Comparison of ENCODE assay signal across 8 cellular contexts in the genomic region with DNA sequence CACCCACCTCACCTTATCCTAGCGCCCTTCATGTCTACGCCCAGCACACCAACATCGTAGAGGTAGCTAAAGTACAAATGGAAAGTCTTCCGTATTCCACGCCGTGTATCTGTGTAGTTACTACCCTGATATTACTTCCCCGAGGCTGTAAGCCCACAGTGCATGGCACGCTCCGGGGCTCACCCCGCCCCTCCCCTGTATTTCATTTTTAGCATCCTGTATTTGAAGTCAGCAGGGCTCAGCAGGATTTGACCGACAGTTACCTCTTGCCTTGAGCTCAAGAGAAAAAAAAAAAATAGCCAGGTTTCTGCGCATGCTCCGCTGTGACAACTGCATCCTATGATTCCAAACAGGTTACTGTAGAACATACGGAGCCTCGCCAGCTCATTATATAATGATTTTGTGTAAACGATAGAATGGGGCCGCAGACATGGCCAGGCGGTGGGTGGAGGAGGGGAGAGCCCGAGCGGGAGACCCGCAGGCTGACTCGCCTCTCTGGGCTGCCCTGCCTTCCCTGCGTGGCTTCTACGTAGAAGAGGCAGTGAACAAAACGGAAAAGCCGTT. TPM values are rescaled to one million over a fixed set of nuclear protein-coding genes. Genes with fewer than 3 reads are reported as not detected.
DNase-seq lines count a peak whose midpoint lies in the region; ATAC-seq lines count a peak whose summit lies in the region.

No MANE protein-coding gene starts in this region.

- peaks cover 13% of the 10 kb centered on the region for H3K9me3 Mint-ChIP-seq in activated CD4-positive, alpha-beta T cell treated with anti-CD3 and anti-CD28 coated beads, Interleukin-2, amount 10 ng/mL, durations not matched to agents 7 days and 5 days

- peaks cover 0 to 4% (median 0%) of the 10 kb centered on the region in 11 experiments; a peak in 3 of 22 replicates for H3K27me3 ChIP-seq in BLaER1 treated with 17β-estradiol and CSF1 and Interleukin-3, amounts not matched to agents 10 nM and 100 nM

- H4K20me1 ChIP-seq in BLaER1 treated with 17β-estradiol and CSF1 and Interleukin-3, amounts not matched to agents 10 nM and 100 nM: peaks cover 0 to 47% (median 0%) of the 10 kb centered on the region in 11 experiments; a peak in 8 of 22 replicates

- peaks cover 40 to 59% (median 50%) of the 10 kb centered on the region in 10 experiments for H3K4me1 ChIP-seq in BLaER1 treated with 17β-estradiol and CSF1 and Interleukin-3, amounts not matched to agents 10 nM and 100 nM

- H3K4me2 ChIP-seq in BLaER1 treated with 17β-estradiol and CSF1 and Interleukin-3, amounts not matched to agents 10 nM and 100 nM: peak overlapping the region; percentile 78 to 98 (median 91)

- ATAC-seq in GM21381 (IDR thresholded peaks at IDR 0.05; ENCODE audit: unreplicated experiment) (peak; percentile 52), left lobe of liver (peak; percentile 79), HG03457 (IDR thresholded peaks at IDR 0.05; ENCODE audit: unreplicated experiment) (no peak)

- peak overlapping the region; percentile 89 for H3K27ac Mint-ChIP-seq in activated CD4-positive, alpha-beta T cell treated with anti-CD3 and anti-CD28 coated beads, Interleukin-2, amount 10 ng/mL, durations not matched to agents 7 days and 5 days

- peak overlapping the region; percentile 86 to 100 (median 93) for H3K9ac ChIP-seq in BLaER1 treated with 17β-estradiol and CSF1 and Interleukin-3, amounts not matched to agents 10 nM and 100 nM

- H3K4me3 ChIP-seq in BLaER1 treated with 17β-estradiol and CSF1 and Interleukin-3, amounts not matched to agents 10 nM and 100 nM: peak overlapping the region; percentile 80 to 97 (median 88)

- H3K27ac ChIP-seq in BLaER1 treated with 17β-estradiol and CSF1 and Interleukin-3, amounts not matched to agents 10 nM and 100 nM: peak overlapping the region; percentile 88 to 99 (median 91)

- peak overlapping the region; percentile 81 for H3K4me3 Mint-ChIP-seq in activated CD4-positive, alpha-beta T cell treated with anti-CD3 and anti-CD28 coated beads, Interleukin-2, amount 10 ng/mL, durations not matched to agents 7 days and 5 days

- peaks cover 31% of the 10 kb centered on the region for H3K4me1 Mint-ChIP-seq in activated CD4-positive, alpha-beta T cell treated with anti-CD3 and anti-CD28 coated beads, Interleukin-2, amount 10 ng/mL, durations not matched to agents 7 days and 5 days

- POLR2A ChIA-PET in activated CD4-positive, alpha-beta T cell treated with anti-CD3 and anti-CD28 coated beads, Interleukin-2, amount 10 ng/mL, durations not matched to agents 7 days and 5 days (lab: Charles Lee): interaction anchor here (0.6 to 1.5 kb wide), 3 partner anchors 14 to 30 kb away, joined by 3 to 5 read pairs (median 3); no protein-coding TSS in a partner anchor

- no peaks in the 10 kb centered on the region for H3K27me3 Mint-ChIP-seq in activated CD4-positive, alpha-beta T cell treated with anti-CD3 and anti-CD28 coated beads, Interleukin-2, amount 10 ng/mL, durations not matched to agents 7 days and 5 days

- peaks cover 10% of the 10 kb centered on the region for H3K36me3 Mint-ChIP-seq in activated CD4-positive, alpha-beta T cell treated with anti-CD3 and anti-CD28 coated beads, Interleukin-2, amount 10 ng/mL, durations not matched to agents 7 days and 5 days (ENCODE audit: low read depth)

- CTCF ChIA-PET in activated CD4-positive, alpha-beta T cell treated with anti-CD3 and anti-CD28 coated beads, Interleukin-2, amount 10 ng/mL, durations not matched to agents 7 days and 5 days (lab: Charles Lee): interaction anchor here (0.6 to 2.0 kb wide), 13 partner anchors 11 to 771 kb away, joined by 3 to 11 read pairs (median 3); no protein-coding TSS in a partner anchor

- peaks cover 0 to 35% (median 9%) of the 10 kb centered on the region in 11 experiments; a peak in 13 of 22 replicates for H3K36me3 ChIP-seq in BLaER1 treated with 17β-estradiol and CSF1 and Interleukin-3, amounts not matched to agents 10 nM and 100 nM

- DNase-seq in NCI-H2107 (lab: John Stamatoyannopoulos, UW) (peak; percentile 85), dermis blood vessel endothelial cell (peak; percentile 93), left lobe of liver (ENCODE audit: low spot score) (peak; percentile 65)
- peak; percentile 85 for DNase-seq in activated CD4-positive, alpha-beta T cell treated with anti-CD3 and anti-CD28 coated beads, Interleukin-2, amount 10 ng/mL, durations not matched to agents 7 days and 5 days
- DNase-seq in stimulated activated CD4-positive, alpha-beta T cell treated with anti-CD3 and anti-CD28 coated beads, Interleukin-1b, Interleukin-23, amount 100 ng/mL, for 48 hours: peak; percentile 57

- peaks cover 10 to 23% (median 20%) of the 10 kb centered on the region in 11 experiments for H3K9me3 ChIP-seq in BLaER1 treated with 17β-estradiol and CSF1 and Interleukin-3, amounts not matched to agents 10 nM and 100 nM (replicated peaks in 1 of 11)

RNA-seq across cellular contexts. Expression of gene ABCG1, which starts 1.3 kb away (rescaled TPM):
- 10 to 100 TPM; 10.2 to 12.3 TPM for total RNA-seq in activated CD4-positive, alpha-beta T cell treated with anti-CD3 and anti-CD28 coated beads, Interleukin-2, amount 10 ng/mL, durations not matched to agents 7 days and 5 days
- total RNA-seq in dermis blood vessel endothelial cell (81.6 and 111 TPM in 2 replicates), left lobe of liver (4.7 TPM)
